1 cellular context compared by ENCODE assay signal in the genomic region with DNA sequence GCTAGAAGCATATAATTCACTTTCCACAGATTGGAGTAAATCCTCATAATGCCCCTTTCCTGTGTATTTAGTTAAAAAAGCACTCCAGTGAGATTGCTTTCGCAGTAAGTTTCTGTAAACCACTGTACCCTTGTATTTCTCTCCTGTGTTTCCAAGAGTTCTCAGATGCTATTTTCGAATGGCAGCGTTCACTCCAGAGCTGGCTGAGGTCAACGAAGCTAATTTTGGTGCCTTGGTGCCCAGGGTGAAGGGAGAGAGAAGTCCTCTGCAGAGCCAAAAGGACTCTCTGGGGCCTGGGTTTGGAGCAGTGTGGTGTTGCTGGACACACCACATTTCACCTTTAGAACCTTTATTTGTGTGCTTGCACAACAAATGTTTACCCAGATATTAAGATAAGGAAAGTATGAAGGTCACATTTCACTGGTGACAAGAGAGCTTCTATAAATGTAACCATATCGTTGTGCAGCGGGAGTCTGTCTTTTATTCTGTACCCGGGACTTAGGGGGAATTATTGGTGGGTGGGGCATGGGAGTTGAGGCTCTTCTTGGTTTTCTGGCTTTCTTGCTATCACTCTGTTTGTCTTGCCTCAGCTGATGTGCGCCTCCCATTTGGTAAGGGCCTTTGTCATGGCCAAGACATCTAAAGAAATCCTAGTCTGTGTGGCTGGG.
TF ChIP-seq lines count a peak whose summit lies in the region.

No MANE protein-coding gene starts in this region.

TF ChIP-seq in HepG2, 621 proteins besides CTCF, POLR2A, EP300 and RAD21 (continued from another document and continues in another):
- TF ChIP-seq ZNF746 (CRISPR knock-in tag; IDR thresholded peaks at IDR 0.05) (0 out of 2 replicates have a peak, but pooled peaks have one; percentile 33), POLR2AphosphoS2 (IDR thresholded peaks at IDR 0.05; ENCODE audit: low read depth, low read length) (no peak), ZKSCAN8 (CRISPR knock-in tag; IDR thresholded peaks at IDR 0.05; ENCODE audit: borderline replicate concordance) (peak; percentile 75; the same call in 1 of the 2 replicates), ZNF562 (CRISPR knock-in tag; IDR thresholded peaks at IDR 0.05; ENCODE audit: borderline replicate concordance) (no peak), ARNT2 (CRISPR knock-in tag; IDR thresholded peaks at IDR 0.05; ENCODE audit: low read depth) (peak; percentile 62; the same call in 1 of the 2 replicates), ZBTB7B (CRISPR knock-in tag; IDR thresholded peaks at IDR 0.05) (0 out of 2 replicates have a peak, but pooled peaks have one; percentile 62), ZZZ3 (CRISPR knock-in tag; IDR thresholded peaks at IDR 0.05; ENCODE audit: borderline replicate concordance) (no peak), ZNF264 (CRISPR knock-in tag; IDR thresholded peaks at IDR 0.05) (0 out of 2 replicates have a peak, but pooled peaks have one; percentile 16), ATF7 (IDR thresholded peaks at IDR 0.05) (no peak), ATF7 (CRISPR knock-in tag; IDR thresholded peaks at IDR 0.05) (peak; percentile 66; the same call in 1 of the 2 replicates), SRF (IDR thresholded peaks at IDR 0.05; ENCODE audit: low read depth, low read length) (no peak; the same call in none of the 2 replicates), ZNF431 (CRISPR knock-in tag; IDR thresholded peaks at IDR 0.05; ENCODE audit: borderline replicate concordance, low read depth) (peak; percentile 40; the same call in 1 of the 2 replicates), RXRA (CRISPR knock-in tag; IDR thresholded peaks at IDR 0.05) (peak; percentile 79), MIER2 (CRISPR knock-in tag; IDR thresholded peaks at IDR 0.05) (peak; percentile 67; the same call in 1 of the 2 replicates), IRX3 (CRISPR knock-in tag; IDR thresholded peaks at IDR 0.05; ENCODE audit: borderline replicate concordance, low read depth) (no peak), RFX5 (IDR thresholded peaks at IDR 0.05; ENCODE audit: low read depth, low read length) (no peak), SKI (IDR thresholded peaks at IDR 0.05; ENCODE audit: partially characterized antibody) (peak; percentile 72), ZNF558 (CRISPR knock-in tag; IDR thresholded peaks at IDR 0.05; ENCODE audit: borderline replicate concordance) (no peak), CBX1 (IDR thresholded peaks at IDR 0.05; ENCODE audit: low read depth) (no peak), BORCS8-MEF2B (CRISPR knock-in tag; IDR thresholded peaks at IDR 0.05) (0 out of 2 replicates have a peak, but pooled peaks have one; percentile 12), ZBTB3 (CRISPR knock-in tag; IDR thresholded peaks at IDR 0.05; ENCODE audit: borderline replicate concordance, low read depth) (no peak), CC2D1A (CRISPR knock-in tag; IDR thresholded peaks at IDR 0.05) (no peak), ADNP (CRISPR knock-in tag; IDR thresholded peaks at IDR 0.05) (no peak; the same call in 1 of the 2 replicates), ZNF350 (CRISPR knock-in tag; IDR thresholded peaks at IDR 0.05; ENCODE audit: borderline replicate concordance, low read depth) (peak; percentile 32; the same call in 1 of the 2 replicates), ZNF260 (CRISPR knock-in tag; IDR thresholded peaks at IDR 0.05; ENCODE audit: borderline replicate concordance, low read depth) (no peak), ZNF615 (CRISPR knock-in tag; IDR thresholded peaks at IDR 0.05; ENCODE audit: borderline replicate concordance) (no peak), ZSCAN9 (CRISPR knock-in tag; IDR thresholded peaks at IDR 0.05; ENCODE audit: borderline replicate concordance) (peak; percentile 77; the same call in 1 of the 2 replicates)
- TF ChIP-seq, protein P1, sequence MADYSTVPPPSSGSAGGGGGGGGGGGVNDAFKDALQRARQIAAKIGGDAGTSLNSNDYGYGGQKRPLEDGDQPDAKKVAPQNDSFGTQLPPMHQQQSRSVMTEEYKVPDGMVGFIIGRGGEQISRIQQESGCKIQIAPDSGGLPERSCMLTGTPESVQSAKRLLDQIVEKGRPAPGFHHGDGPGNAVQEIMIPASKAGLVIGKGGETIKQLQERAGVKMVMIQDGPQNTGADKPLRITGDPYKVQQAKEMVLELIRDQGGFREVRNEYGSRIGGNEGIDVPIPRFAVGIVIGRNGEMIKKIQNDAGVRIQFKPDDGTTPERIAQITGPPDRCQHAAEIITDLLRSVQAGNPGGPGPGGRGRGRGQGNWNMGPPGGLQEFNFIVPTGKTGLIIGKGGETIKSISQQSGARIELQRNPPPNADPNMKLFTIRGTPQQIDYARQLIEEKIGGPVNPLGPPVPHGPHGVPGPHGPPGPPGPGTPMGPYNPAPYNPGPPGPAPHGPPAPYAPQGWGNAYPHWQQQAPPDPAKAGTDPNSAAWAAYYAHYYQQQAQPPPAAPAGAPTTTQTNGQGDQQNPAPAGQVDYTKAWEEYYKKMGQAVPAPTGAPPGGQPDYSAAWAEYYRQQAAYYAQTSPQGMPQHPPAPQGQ (CRISPR knock-in tag; IDR thresholded peaks at IDR 0.05; ENCODE audit: borderline replicate concordance), result no peak
- TF ChIP-seq, protein P2, sequence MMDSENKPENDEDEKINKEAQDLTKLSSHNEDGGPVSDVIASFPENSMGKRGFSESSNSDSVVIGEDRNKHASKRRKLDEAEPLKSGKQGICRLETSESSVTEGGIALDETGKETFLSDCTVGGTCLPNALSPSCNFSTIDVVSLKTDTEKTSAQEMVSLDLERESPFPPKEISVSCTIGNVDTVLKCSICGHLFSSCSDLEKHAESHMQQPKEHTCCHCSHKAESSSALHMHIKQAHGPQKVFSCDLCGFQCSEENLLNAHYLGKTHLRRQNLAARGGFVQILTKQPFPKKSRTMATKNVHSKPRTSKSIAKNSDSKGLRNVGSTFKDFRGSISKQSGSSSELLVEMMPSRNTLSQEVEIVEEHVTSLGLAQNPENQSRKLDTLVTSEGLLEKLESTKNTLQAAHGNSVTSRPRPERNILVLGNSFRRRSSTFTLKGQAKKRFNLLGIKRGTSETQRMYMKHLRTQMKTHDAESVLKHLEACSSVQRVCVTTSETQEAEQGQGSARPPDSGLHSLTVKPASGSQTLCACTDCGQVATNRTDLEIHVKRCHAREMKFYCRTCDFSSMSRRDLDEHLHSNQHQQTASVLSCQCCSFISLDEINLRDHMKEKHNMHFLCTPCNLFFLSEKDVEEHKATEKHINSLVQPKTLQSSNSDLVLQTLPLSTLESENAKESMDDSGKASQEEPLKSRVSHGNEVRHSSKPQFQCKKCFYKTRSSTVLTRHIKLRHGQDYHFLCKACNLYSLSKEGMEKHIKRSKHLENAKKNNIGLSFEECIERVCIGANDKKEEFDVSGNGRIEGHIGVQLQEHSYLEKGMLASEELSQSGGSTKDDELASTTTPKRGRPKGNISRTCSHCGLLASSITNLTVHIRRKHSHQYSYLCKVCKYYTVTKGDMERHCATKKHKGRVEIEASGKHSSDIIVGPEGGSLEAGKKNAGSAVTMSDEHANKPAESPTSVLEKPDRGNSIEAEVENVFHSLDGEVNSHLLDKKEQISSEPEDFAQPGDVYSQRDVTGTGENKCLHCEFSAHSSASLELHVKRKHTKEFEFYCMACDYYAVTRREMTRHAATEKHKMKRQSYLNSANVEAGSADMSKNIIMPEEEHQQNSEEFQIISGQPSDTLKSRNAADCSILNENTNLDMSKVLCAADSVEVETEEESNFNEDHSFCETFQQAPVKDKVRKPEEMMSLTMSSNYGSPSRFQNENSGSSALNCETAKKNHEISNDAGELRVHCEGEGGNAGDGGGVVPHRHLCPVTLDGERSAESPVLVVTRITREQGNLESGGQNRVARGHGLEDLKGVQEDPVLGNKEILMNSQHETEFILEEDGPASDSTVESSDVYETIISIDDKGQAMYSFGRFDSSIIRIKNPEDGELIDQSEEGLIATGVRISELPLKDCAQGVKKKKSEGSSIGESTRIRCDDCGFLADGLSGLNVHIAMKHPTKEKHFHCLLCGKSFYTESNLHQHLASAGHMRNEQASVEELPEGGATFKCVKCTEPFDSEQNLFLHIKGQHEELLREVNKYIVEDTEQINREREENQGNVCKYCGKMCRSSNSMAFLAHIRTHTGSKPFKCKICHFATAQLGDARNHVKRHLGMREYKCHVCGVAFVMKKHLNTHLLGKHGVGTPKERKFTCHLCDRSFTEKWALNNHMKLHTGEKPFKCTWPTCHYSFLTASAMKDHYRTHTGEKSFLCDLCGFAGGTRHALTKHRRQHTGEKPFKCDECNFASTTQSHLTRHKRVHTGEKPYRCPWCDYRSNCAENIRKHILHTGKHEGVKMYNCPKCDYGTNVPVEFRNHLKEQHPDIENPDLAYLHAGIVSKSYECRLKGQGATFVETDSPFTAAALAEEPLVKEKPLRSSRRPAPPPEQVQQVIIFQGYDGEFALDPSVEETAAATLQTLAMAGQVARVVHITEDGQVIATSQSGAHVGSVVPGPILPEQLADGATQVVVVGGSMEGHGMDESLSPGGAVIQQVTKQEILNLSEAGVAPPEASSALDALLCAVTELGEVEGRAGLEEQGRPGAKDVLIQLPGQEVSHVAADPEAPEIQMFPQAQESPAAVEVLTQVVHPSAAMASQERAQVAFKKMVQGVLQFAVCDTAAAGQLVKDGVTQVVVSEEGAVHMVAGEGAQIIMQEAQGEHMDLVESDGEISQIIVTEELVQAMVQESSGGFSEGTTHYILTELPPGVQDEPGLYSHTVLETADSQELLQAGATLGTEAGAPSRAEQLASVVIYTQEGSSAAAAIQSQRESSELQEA (CRISPR knock-in tag; IDR thresholded peaks at IDR 0.05; ENCODE audit: not compliant biosample characterization), result no peak
- TF ChIP-seq, protein P3, sequence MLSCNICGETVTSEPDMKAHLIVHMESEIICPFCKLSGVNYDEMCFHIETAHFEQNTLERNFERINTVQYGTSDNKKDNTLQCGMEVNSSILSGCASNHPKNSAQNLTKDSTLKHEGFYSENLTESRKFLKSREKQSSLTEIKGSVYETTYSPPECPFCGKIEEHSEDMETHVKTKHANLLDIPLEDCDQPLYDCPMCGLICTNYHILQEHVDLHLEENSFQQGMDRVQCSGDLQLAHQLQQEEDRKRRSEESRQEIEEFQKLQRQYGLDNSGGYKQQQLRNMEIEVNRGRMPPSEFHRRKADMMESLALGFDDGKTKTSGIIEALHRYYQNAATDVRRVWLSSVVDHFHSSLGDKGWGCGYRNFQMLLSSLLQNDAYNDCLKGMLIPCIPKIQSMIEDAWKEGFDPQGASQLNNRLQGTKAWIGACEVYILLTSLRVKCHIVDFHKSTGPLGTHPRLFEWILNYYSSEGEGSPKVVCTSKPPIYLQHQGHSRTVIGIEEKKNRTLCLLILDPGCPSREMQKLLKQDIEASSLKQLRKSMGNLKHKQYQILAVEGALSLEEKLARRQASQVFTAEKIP (CRISPR knock-in tag; IDR thresholded peaks at IDR 0.05; ENCODE audit: borderline replicate concordance), result no peak
- TF ChIP-seq, protein P4, sequence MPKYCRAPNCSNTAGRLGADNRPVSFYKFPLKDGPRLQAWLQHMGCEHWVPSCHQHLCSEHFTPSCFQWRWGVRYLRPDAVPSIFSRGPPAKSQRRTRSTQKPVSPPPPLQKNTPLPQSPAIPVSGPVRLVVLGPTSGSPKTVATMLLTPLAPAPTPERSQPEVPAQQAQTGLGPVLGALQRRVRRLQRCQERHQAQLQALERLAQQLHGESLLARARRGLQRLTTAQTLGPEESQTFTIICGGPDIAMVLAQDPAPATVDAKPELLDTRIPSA (CRISPR knock-in tag; IDR thresholded peaks at IDR 0.05; ENCODE audit: borderline replicate concordance), result no peak
- TF ChIP-seq, protein P5, sequence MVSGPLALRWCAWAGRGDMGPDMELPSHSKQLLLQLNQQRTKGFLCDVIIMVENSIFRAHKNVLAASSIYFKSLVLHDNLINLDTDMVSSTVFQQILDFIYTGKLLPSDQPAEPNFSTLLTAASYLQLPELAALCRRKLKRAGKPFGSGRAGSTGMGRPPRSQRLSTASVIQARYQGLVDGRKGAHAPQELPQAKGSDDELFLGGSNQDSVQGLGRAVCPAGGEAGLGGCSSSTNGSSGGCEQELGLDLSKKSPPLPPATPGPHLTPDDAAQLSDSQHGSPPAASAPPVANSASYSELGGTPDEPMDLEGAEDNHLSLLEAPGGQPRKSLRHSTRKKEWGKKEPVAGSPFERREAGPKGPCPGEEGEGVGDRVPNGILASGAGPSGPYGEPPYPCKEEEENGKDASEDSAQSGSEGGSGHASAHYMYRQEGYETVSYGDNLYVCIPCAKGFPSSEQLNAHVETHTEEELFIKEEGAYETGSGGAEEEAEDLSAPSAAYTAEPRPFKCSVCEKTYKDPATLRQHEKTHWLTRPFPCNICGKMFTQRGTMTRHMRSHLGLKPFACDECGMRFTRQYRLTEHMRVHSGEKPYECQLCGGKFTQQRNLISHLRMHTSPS (CRISPR knock-in tag; IDR thresholded peaks at IDR 0.05; ENCODE audit: low read depth), result no peak
- TF ChIP-seq, protein P6, sequence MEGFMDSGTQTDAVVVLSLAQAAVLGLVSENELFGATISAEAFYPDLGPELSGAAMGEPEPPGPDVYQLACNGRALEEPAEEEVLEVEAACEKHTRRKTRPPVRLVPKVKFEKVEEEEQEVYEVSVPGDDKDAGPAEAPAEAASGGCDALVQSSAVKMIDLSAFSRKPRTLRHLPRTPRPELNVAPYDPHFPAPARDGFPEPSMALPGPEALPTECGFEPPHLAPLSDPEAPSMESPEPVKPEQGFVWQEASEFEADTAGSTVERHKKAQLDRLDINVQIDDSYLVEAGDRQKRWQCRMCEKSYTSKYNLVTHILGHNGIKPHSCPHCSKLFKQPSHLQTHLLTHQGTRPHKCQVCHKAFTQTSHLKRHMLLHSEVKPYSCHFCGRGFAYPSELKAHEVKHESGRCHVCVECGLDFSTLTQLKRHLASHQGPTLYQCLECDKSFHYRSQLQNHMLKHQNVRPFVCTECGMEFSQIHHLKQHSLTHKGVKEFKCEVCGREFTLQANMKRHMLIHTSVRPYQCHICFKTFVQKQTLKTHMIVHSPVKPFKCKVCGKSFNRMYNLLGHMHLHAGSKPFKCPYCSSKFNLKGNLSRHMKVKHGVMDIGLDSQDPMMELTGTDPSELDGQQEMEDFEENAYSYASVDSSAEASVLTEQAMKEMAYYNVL (CRISPR knock-in tag; IDR thresholded peaks at IDR 0.05; ENCODE audit: borderline replicate concordance), result 0 out of 2 replicates have a peak, but pooled peaks have one; percentile 55
- TF ChIP-seq, protein P7, sequence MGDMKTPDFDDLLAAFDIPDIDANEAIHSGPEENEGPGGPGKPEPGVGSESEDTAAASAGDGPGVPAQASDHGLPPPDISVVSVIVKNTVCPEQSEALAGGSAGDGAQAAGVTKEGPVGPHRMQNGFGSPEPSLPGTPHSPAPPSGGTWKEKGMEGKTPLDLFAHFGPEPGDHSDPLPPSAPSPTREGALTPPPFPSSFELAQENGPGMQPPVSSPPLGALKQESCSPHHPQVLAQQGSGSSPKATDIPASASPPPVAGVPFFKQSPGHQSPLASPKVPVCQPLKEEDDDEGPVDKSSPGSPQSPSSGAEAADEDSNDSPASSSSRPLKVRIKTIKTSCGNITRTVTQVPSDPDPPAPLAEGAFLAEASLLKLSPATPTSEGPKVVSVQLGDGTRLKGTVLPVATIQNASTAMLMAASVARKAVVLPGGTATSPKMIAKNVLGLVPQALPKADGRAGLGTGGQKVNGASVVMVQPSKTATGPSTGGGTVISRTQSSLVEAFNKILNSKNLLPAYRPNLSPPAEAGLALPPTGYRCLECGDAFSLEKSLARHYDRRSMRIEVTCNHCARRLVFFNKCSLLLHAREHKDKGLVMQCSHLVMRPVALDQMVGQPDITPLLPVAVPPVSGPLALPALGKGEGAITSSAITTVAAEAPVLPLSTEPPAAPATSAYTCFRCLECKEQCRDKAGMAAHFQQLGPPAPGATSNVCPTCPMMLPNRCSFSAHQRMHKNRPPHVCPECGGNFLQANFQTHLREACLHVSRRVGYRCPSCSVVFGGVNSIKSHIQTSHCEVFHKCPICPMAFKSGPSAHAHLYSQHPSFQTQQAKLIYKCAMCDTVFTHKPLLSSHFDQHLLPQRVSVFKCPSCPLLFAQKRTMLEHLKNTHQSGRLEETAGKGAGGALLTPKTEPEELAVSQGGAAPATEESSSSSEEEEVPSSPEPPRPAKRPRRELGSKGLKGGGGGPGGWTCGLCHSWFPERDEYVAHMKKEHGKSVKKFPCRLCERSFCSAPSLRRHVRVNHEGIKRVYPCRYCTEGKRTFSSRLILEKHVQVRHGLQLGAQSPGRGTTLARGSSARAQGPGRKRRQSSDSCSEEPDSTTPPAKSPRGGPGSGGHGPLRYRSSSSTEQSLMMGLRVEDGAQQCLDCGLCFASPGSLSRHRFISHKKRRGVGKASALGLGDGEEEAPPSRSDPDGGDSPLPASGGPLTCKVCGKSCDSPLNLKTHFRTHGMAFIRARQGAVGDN (CRISPR knock-in tag; IDR thresholded peaks at IDR 0.05), result no peak
